ENCODE assay signal across 8 cellular contexts in the genomic region with DNA sequence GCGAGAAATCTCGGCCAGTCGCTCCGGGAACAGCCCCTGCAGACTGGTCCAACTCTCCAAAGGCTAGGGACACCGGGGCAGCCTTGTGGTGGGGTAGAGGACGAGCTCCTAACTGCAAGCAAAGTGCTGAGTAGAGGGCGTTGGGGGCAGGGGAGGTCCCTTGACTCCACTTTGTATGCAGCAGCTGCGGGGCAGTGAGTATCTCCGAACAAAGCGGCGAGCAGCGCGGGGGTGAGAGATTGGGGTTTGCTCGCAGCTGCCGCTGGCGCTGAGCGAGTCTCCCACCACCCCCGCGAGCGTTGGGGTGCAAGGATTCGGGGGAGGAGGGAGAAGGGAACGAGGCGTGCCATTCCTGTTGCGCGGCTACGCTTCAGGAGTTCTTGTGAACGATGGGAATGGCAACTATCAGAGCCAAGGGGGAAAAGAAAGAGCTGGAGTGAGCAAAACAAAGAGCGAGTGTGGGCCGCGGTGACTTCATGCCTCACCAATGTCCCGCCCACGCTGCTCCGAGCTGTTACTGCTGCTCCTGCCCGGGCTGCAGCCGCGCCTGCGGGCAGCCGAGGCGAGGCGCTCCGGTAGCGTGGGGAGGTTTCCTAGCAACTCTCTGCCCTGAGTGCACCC. TPM values are rescaled to one million over a fixed set of nuclear protein-coding genes. Genes with fewer than 3 reads are reported as not detected.
DNase-seq lines count a peak whose midpoint lies in the region; ATAC-seq and TF ChIP-seq lines count a peak whose summit lies in the region.

No MANE protein-coding gene starts in this region.

- H3K9me3 ChIP-seq in OCI-LY1 (ENCODE audit: low read length) (no peaks in the 10 kb centered on the region), heart right ventricle (no peaks in the 10 kb centered on the region), parathyroid adenoma (ENCODE audit: control insufficient read depth, low read length) (no peaks in the 10 kb centered on the region), vagina (no peaks in the 10 kb centered on the region)

- H3K27me3 Mint-ChIP-seq in activated naive CD8-positive, alpha-beta T cell treated with anti-CD3 and anti-CD28 coated beads, Interleukin-2, amount 50 U/mL, for 24 hours = peaks cover 69% of the 10 kb centered on the region

- H3K4me3 ChIP-seq in OCI-LY1 (ENCODE audit: low read depth, low read length, poor library complexity, severe bottlenecking) (peak overlapping the region; percentile 72), heart right ventricle (peak overlapping the region; percentile 47 to 74 (median 66)), parathyroid adenoma (ENCODE audit: low read depth, low read length) (peak overlapping the region; percentile 75), vagina (peak overlapping the region; percentile 70 to 74)

- H3K27ac ChIP-seq in OCI-LY1 (ENCODE audit: low read depth, low read length, poor library complexity, severe bottlenecking) (peak overlapping the region; percentile 84), heart right ventricle (peak overlapping the region; percentile 59 to 88 (median 82)), parathyroid adenoma (peak overlapping the region; percentile 77), vagina (peak overlapping the region; percentile 95)

- peak in 1 of 2 donors; percentile 45 for TF ChIP-seq POLR2A in vagina (IDR thresholded peaks at IDR 0.05)

- ATAC-seq in GM19452 (IDR thresholded peaks at IDR 0.05; ENCODE audit: unreplicated experiment) (peak; percentile 52), HG03520 (IDR thresholded peaks at IDR 0.05; ENCODE audit: unreplicated experiment) (peak; percentile 54), heart right ventricle (peak; percentile 91 to 97 (median 94))
- ATAC-seq in activated naive CD8-positive, alpha-beta T cell treated with anti-CD3 and anti-CD28 coated beads, Interleukin-2, amount 50 U/mL, for 24 hours = peak; percentile 87

- intact Hi-C loops in heart right ventricle (cut with DNase I) (loop anchor here in 5 of 10 donors (10.0 kb wide), 2 partner anchors 75 to 265 kb away; no protein-coding TSS in a partner anchor), vagina (cut with DNase I) (no loop called here)

- H3K4me2 ChIP-seq in OCI-LY1 (ENCODE audit: low read length) (peak overlapping the region; percentile 81), parathyroid adenoma (ENCODE audit: low read length) (peak overlapping the region; percentile 97)

- WGBS in heart right ventricle, 2 donors = 0% methylated on average over 42 of the region's 42 CpGs

- peaks cover 29% of the 10 kb centered on the region for H3K79me2 ChIP-seq in OCI-LY1 (ENCODE audit: insufficient read depth, low read length)
- H3K79me2 ChIP-seq in parathyroid adenoma = no peaks in the 10 kb centered on the region

- H4K20me1 ChIP-seq in OCI-LY1 (ENCODE audit: insufficient read depth, low read length) = no peaks in the 10 kb centered on the region

- no peaks in the 10 kb centered on the region for H3K9me3 Mint-ChIP-seq in activated naive CD8-positive, alpha-beta T cell treated with anti-CD3 and anti-CD28 coated beads, Interleukin-2, amount 50 U/mL, for 24 hours

- peak overlapping the region; percentile 84 for H3K4me3 Mint-ChIP-seq in activated naive CD8-positive, alpha-beta T cell treated with anti-CD3 and anti-CD28 coated beads, Interleukin-2, amount 50 U/mL, for 24 hours

- H3K27me3 ChIP-seq in OCI-LY1 (ENCODE audit: insufficient read depth, low read length) (no peaks in the 10 kb centered on the region), heart right ventricle (peaks cover 0 to 37% (median 16%) of the 10 kb centered on the region in 7 donors), parathyroid adenoma (ENCODE audit: control insufficient read depth, insufficient read depth, low read length) (no peaks in the 10 kb centered on the region), vagina (no peaks in the 10 kb centered on the region)

- H3K9ac ChIP-seq in OCI-LY1 (ENCODE audit: low read length) (peak overlapping the region; percentile 70), parathyroid adenoma (no peak overlapping the region)

- H3K9me2 ChIP-seq in OCI-LY1 (ENCODE audit: low read depth, low read length) = no peaks in the 10 kb centered on the region

- H3K27ac Mint-ChIP-seq in activated naive CD8-positive, alpha-beta T cell treated with anti-CD3 and anti-CD28 coated beads, Interleukin-2, amount 50 U/mL, for 24 hours = peak overlapping the region; percentile 52

- H3K4me1 Mint-ChIP-seq in activated naive CD8-positive, alpha-beta T cell treated with anti-CD3 and anti-CD28 coated beads, Interleukin-2, amount 50 U/mL, for 24 hours = peaks cover 25% of the 10 kb centered on the region

- H3K36me3 Mint-ChIP-seq in activated naive CD8-positive, alpha-beta T cell treated with anti-CD3 and anti-CD28 coated beads, Interleukin-2, amount 50 U/mL, for 24 hours (ENCODE audit: low read depth) = peaks cover 2% of the 10 kb centered on the region

- peak overlapping the region; percentile 34; the same call in 1 of the 2 replicates for H2AFZ ChIP-seq in OCI-LY1 (ENCODE audit: low read length)
- H2AFZ ChIP-seq in parathyroid adenoma = peak overlapping the region; percentile 95

- H3K4me1 ChIP-seq in OCI-LY1 (ENCODE audit: insufficient read depth, low read length, severe bottlenecking) (peaks cover 55% of the 10 kb centered on the region), heart right ventricle (peaks cover 0 to 30% (median 12%) of the 10 kb centered on the region in 9 donors), parathyroid adenoma (peaks cover 5% of the 10 kb centered on the region), vagina (peaks cover 11% of the 10 kb centered on the region)

- no peak for TF ChIP-seq CTCF in OCI-LY1 (IDR thresholded peaks at IDR 0.05; ENCODE audit: low read length)
- TF ChIP-seq CTCF in heart right ventricle (IDR thresholded peaks at IDR 0.05) = no peak
- TF ChIP-seq CTCF in parathyroid adenoma (IDR thresholded peaks at IDR 0.05) = no peak
- TF ChIP-seq CTCF in vagina (IDR thresholded peaks at IDR 0.05) = no peak

- peak; percentile 88 for DNase-seq in DMS 273 (lab: John Stamatoyannopoulos, UW; ENCODE audit: unreplicated experiment)
- peak; percentile 84 for DNase-seq in activated naive CD8-positive, alpha-beta T cell treated with anti-CD3 and anti-CD28 coated beads, Interleukin-2, amount 50 U/mL, for 24 hours
- peak; percentile 74 to 78 for DNase-seq in heart right ventricle
- DNase-seq in vagina (ENCODE audit: extremely low spot score in 2 of 2) = no peak

- H3F3A ChIP-seq in OCI-LY1 (ENCODE audit: insufficient read depth, low read length) = peaks cover 4% of the 10 kb centered on the region; the same call in 1 of the 2 replicates

- H3K36me3 ChIP-seq in OCI-LY1 (ENCODE audit: insufficient read depth, low read length) (no peaks in the 10 kb centered on the region), heart right ventricle (no peaks in the 10 kb centered on the region), parathyroid adenoma (ENCODE audit: control insufficient read depth, insufficient read depth, low read length) (no peaks in the 10 kb centered on the region), vagina (no peaks in the 10 kb centered on the region)

RNA-seq across cellular contexts. Expression of gene ITGB8, which starts 0.4 kb away (rescaled TPM):
- total RNA-seq in heart right ventricle (10 to 100 TPM in 1 of 10 donors, 1 to 10 TPM in 8, under 1 TPM in 1; 0.93 to 10.7 (median 3.0) TPM), vagina (62.6 TPM)
- polyA plus RNA-seq in heart right ventricle = under 1 TPM; 0.46 to 0.59 TPM

Comparison
In these comparisons a context has a peak if more than half of its experiments do, and no peak if none do; other contexts are left out.
1. DNase-seq: peak in DMS 273 (single experiment), activated naive CD8-positive, alpha-beta T cell treated with anti-CD3 and anti-CD28 coated beads, Interleukin-2, amount 50 U/mL, for 24 hours (single experiment) and heart right ventricle (2 of 2); none in vagina (0 of 2).
2. Peak in every context shown above with its lines, with median percentiles within 50 percentile points of each other: ATAC-seq, H3K27ac ChIP-seq and H3K4me3 ChIP-seq.